19 cellular contexts compared by ENCODE assay signal in the genomic region with DNA sequence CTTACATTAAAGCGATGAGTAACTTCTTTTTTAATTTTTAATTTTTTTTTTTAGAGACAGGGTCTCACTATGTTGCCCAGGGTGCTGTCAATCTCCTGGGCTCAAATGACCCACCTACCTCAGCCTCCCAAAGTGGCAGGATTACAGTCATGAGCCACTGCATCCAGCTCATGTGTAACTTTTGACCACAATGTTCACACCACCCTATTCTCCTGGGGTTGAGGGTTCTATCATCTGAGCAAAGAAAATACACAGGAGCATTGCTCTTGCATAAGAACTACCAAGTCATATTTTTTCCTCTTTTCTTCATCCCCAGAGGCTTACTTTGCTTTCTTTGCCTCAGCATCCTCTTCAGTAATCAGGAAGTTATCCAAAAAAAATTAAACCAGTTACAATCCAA.
"Had no signal": no experiment of that assay in that cellular context is flagged by ENCODE, and none has a peak within 500 bp of the region (broad histone marks: within the 10 kb centered on the region; RNA-seq: fewer than 3 reads in every experiment).

No MANE protein-coding gene starts in this region.

- H3K36me3 ChIP-seq: colonic mucosa, esophagus muscularis mucosa, heart right ventricle, left lung, lower lobe of right lung had no signal

- H3K4me1 ChIP-seq: colonic mucosa, esophagus muscularis mucosa, foreskin keratinocyte, heart right ventricle, left lung, lower lobe of right lung had no signal

- H3K27me3 Mint-ChIP-seq: dendritic cell treated with granulocyte-macrophage colony-stimulating factor and Interleukin-4, amounts not matched to agents 40 ng/mL and 50 ng/mL, for 4 days; naive B cell had no signal

- H3K27ac ChIP-seq: colonic mucosa, esophagus muscularis mucosa, foreskin keratinocyte, heart right ventricle, left lung, lower lobe of right lung had no signal

- H3K9me3 ChIP-seq: colonic mucosa, esophagus muscularis mucosa, lower lobe of right lung had no signal

- H3K27ac Mint-ChIP-seq: dendritic cell treated with granulocyte-macrophage colony-stimulating factor and Interleukin-4, amounts not matched to agents 40 ng/mL and 50 ng/mL, for 4 days; mesothelial cell of epicardium; naive B cell; natural killer cell had no signal

- H3K27me3 ChIP-seq: colonic mucosa, esophagus muscularis mucosa, foreskin keratinocyte, heart right ventricle, left lung had no signal

- H3K4me3 ChIP-seq: colonic mucosa, esophagus muscularis mucosa, heart right ventricle, left lung, lower lobe of right lung, mucosa of descending colon had no signal

- H3K9me3 Mint-ChIP-seq: mesothelial cell of epicardium had no signal

- H3K36me3 Mint-ChIP-seq: mesothelial cell of epicardium, naive B cell had no signal

- DNase-seq: colonic mucosa; cortex of kidney; effector CD4-positive, alpha-beta T cell; effector memory CD4-positive, alpha-beta T cell; foreskin keratinocyte; glutamatergic neuron; head of caudate nucleus; heart right ventricle; left cardiac atrium; left lung; left ventricle myocardium superior; lower lobe of right lung; mesenchymal stem cell; mucosa of descending colon; naive B cell; natural killer cell had no signal

- H3K4me3 Mint-ChIP-seq: dendritic cell treated with granulocyte-macrophage colony-stimulating factor and Interleukin-4, amounts not matched to agents 40 ng/mL and 50 ng/mL, for 4 days; mesothelial cell of epicardium; naive B cell; natural killer cell had no signal

- ATAC-seq: foreskin keratinocyte, heart right ventricle, left cardiac atrium, left ventricle myocardium superior, lower lobe of right lung, mucosa of descending colon, natural killer cell had no signal

- H3K4me1 Mint-ChIP-seq: mesothelial cell of epicardium, naive B cell, natural killer cell had no signal
